In the genomic region with DNA sequence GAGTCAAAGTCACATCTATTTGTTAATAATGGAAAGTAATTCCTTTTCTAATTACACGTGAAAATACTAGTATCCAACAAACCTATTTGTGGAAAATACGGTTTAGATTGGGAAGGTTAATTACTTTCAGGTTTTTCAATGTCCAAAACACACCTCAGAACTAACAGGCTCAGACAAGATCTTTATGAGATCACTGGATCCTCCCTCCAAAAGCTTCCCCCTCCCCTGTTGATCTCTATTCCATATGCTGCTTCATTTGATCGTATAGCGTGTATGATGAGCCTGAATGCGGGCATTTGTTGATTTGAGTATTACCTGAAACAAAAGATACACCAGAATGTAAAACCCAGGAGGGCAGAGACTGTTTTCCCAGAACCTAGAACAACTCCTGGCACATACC, we compare ENCODE assay signal across 23 cellular contexts. TPM values are rescaled to one million over a fixed set of nuclear protein-coding genes. Genes with fewer than 3 reads are reported as not detected.
DNase-seq lines count a peak whose midpoint lies in the region; ATAC-seq, FAIRE-seq and TF ChIP-seq lines count a peak whose summit lies in the region.
"Had no signal": no experiment of that assay in that cellular context is flagged by ENCODE, and none has a peak within 500 bp of the region (broad histone marks: within the 10 kb centered on the region; RNA-seq: fewer than 3 reads in every experiment).

No MANE protein-coding gene starts in this region.

- H3K36me3 ChIP-seq in BLaER1 (peaks cover 45% of the 10 kb centered on the region), bronchial epithelial cell (ENCODE audit: control insufficient read depth, insufficient read depth, low read length) (no peaks in the 10 kb centered on the region), keratinocyte (ENCODE audit: control insufficient read depth in 2 of 2, extremely low read depth in 1 of 2, insufficient read depth in 2 of 2, low read length in 2 of 2) (no peaks in the 10 kb centered on the region)
- H3K36me3 ChIP-seq: BE2C, SJSA1 had no signal

- H3K4me1 ChIP-seq in BLaER1 (peaks cover 89% of the 10 kb centered on the region), keratinocyte (ENCODE audit: control insufficient read depth, extremely low read depth, insufficient read depth, low read length) (peaks cover 23% of the 10 kb centered on the region)
- H3K4me1 ChIP-seq: BE2C, Caco-2, SJSA1 had no signal

- peaks cover 14% of the 10 kb centered on the region for H3K9me3 ChIP-seq in BLaER1
- no peaks in the 10 kb centered on the region for H3K9me3 ChIP-seq in keratinocyte (ENCODE audit: control insufficient read depth, low read depth, low read length)
- H3K9me3 ChIP-seq: BE2C, SJSA1 had no signal

- H4K20me1 ChIP-seq in BLaER1, result peaks cover 32% of the 10 kb centered on the region
- no peaks in the 10 kb centered on the region for H4K20me1 ChIP-seq in keratinocyte (ENCODE audit: control insufficient read depth, extremely low read depth, insufficient read depth, low read length)

- DNase-seq in HL-60 (ENCODE audit: low read depth in 1 of 2, low spot score in 1 of 2) (no peak), bronchial epithelial cell (ENCODE audit: low read depth) (peak; percentile 47), keratinocyte (ENCODE audit: low read depth, low spot score) (no peak), activated gamma-delta T cell treated with Interleukin-2 at 50 U/mL for 16 hours (no peak), islet precursor cell (no peak)
- DNase-seq: BE2C; Caco-2; CD4-positive, alpha-beta memory T cell; DMS 273 treated with DMSO at 0.1 percent for 48 hours; DMS79 treated with DMSO at 0.1 percent for 48 hours; NCI-H1092; NCI-H1436 treated with DMSO at 0.1 percent for 48 hours; NCI-H1930; NCI-H345; NCI-H524; NCI-H774; OCI-M1 had no signal

- peak overlapping the region; percentile 72; the same call in 1 of the 2 replicates for H3K9ac ChIP-seq in BLaER1
- H3K9ac ChIP-seq in keratinocyte (ENCODE audit: control insufficient read depth, extremely low read depth, insufficient read depth, low read length), result no peak overlapping the region

- TF ChIP-seq CTCF in HL-60 (IDR thresholded peaks at IDR 0.05; ENCODE audit: insufficient read depth, low read length) (no peak), bronchial epithelial cell (IDR thresholded peaks at IDR 0.05; ENCODE audit: insufficient read depth, low read length, severe bottlenecking) (no peak), keratinocyte (optimal IDR thresholded peaks at IDR 0.05 in 1 of 3, IDR thresholded peaks at IDR 0.05 in 1 of 3, conservative IDR thresholded peaks at IDR 0.05 in 1 of 3; ENCODE audit: extremely low read depth in 1 of 3, insufficient read depth in 2 of 3, low read length in 3 of 3) (no peak)

- no peak for FAIRE-seq in bronchial epithelial cell (lab: Jason Lieb, UNC)
- no peak for FAIRE-seq in keratinocyte (lab: Jason Lieb, UNC)
- FAIRE-seq: RCC 7860 had no signal

- H3K27ac ChIP-seq in BLaER1 (peak overlapping the region; percentile 96), HL-60 (replicated peaks) (peak overlapping the region; percentile 6; the same call in 1 of the 2 replicates), keratinocyte (ENCODE audit: control insufficient read depth, insufficient read depth, low read length) (peak overlapping the region; percentile 19)
- H3K27ac ChIP-seq: SJSA1 had no signal

- H3K9me1 ChIP-seq in keratinocyte (ENCODE audit: control insufficient read depth, extremely low read depth, insufficient read depth, low read length), result no peaks in the 10 kb centered on the region

- H2AFZ ChIP-seq in keratinocyte (ENCODE audit: control insufficient read depth, low read length), result peak overlapping the region; percentile 21

- H3K4me2 ChIP-seq in BLaER1, result peak overlapping the region; percentile 92
- H3K4me2 ChIP-seq in keratinocyte (ENCODE audit: control insufficient read depth, extremely low read depth, insufficient read depth, low read depth, low read length), result peak overlapping the region; percentile 28

- no peaks in the 10 kb centered on the region for H3K79me2 ChIP-seq in keratinocyte (ENCODE audit: control insufficient read depth, insufficient read depth, low read length)

- H3K4me3 ChIP-seq in BLaER1 (peak overlapping the region; percentile 40; the same call in 1 of the 2 replicates), HL-60 (replicated peaks; ENCODE audit: insufficient read depth, low read length) (no peak overlapping the region), bronchial epithelial cell (ENCODE audit: low read depth, low read length) (no peak overlapping the region), keratinocyte (ENCODE audit: control insufficient read depth in 2 of 3, extremely low read depth in 1 of 3, insufficient read depth in 2 of 3, low read depth in 1 of 3, low read length in 3 of 3) (no peak overlapping the region)
- H3K4me3 ChIP-seq: SJSA1 had no signal

- H3K27me3 ChIP-seq in BLaER1 (no peaks in the 10 kb centered on the region), HL-60 (ENCODE audit: insufficient read depth, poor library complexity, severe bottlenecking) (no peaks in the 10 kb centered on the region), bronchial epithelial cell (ENCODE audit: control insufficient read depth, insufficient read depth, low read length) (no peaks in the 10 kb centered on the region), keratinocyte (ENCODE audit: control insufficient read depth, extremely low read depth, insufficient read depth, low read length) (no peaks in the 10 kb centered on the region)
- H3K27me3 ChIP-seq: BE2C, SJSA1 had no signal

- no peak for ATAC-seq in HG03139 (IDR thresholded peaks at IDR 0.05; ENCODE audit: unreplicated experiment)

- dilution Hi-C loops in keratinocyte (cut with MboI; ENCODE audit: extremely low pct_ligation_motif_present, low sequenced_read_pairs), result no loop called here

RNA-seq across cellular contexts. Expression of a gene that starts 26.5 kb away (rescaled TPM):
- total RNA-seq in bronchial epithelial cell, result under 0.01 TPM in 1 of 2 replicates, not detected in the other
- 0.08 to 0.19 TPM (median 0.09 TPM) in 3 replicates for polyA plus RNA-seq in keratinocyte
- polyA plus RNA-seq in keratinocyte (2011; ENCODE audit: low read depth), result 1.1 TPM
- polyA plus RNA-seq in keratinocyte (2011; cell fraction: cytosol; rRNA removed), result 0.06 and 0.12 TPM in 2 replicates
- 0.23 and 0.35 TPM in 2 replicates for polyA plus RNA-seq in keratinocyte (2011; cell fraction: nucleus; rRNA removed)
- polyA plus RNA-seq in keratinocyte (2012; ENCODE audit: low replicate concordance), result 0.07 TPM in 1 of 2 replicates, not detected in the other
- 0.61 to 0.89 TPM in 2 of 3 replicates, not detected in the other for polyA minus RNA-seq in keratinocyte
- polyA minus RNA-seq in keratinocyte (2011; cell fraction: cytosol; rRNA and poly(A)+ RNA removed), result not detected
- 0.42 and 1.0 TPM in 2 replicates for polyA minus RNA-seq in keratinocyte (2011; cell fraction: nucleus; rRNA and poly(A)+ RNA removed)
- total RNA-seq: A673; Caco-2; CD4-positive, alpha-beta memory T cell; LHCN-M2 had no signal
- polyA plus RNA-seq: CD4-positive, alpha-beta memory T cell had no signal

Comparison
In these comparisons a context has a peak if more than half of its experiments do, and no peak if none do; other contexts are left out.
1. H3K27ac ChIP-seq: peak in every context shown above with its lines; median percentile 96 in BLaER1; 19 in keratinocyte; 6 in HL-60.